17 cellular contexts compared by ENCODE assay signal in genomic region chr5:4420177-4420576, GRCh38.
A peak's percentile ranks its signal among the peaks of the same experiment; 100 is the strongest.
DNase-seq lines count a peak whose midpoint lies in the region; ATAC-seq, FAIRE-seq and TF ChIP-seq lines count a peak whose summit lies in the region.
"Had no signal": no experiment of that assay in that cellular context is flagged by ENCODE, and none has a peak within 500 bp of the region (broad histone marks: within the 10 kb centered on the region; RNA-seq: fewer than 3 reads in every experiment).

No MANE protein-coding gene starts in this region.

- no peak overlapping the region for H2BK15ac ChIP-seq in IMR-90 (ENCODE audit: low read depth, low read length)

- no peak overlapping the region for H2BK120ac ChIP-seq in IMR-90 (ENCODE audit: low read depth, low read length)

- H3K27me3 Mint-ChIP-seq in nephron (ENCODE audit: low read depth), result peaks cover 4% of the 10 kb centered on the region
- H3K27me3 Mint-ChIP-seq: IgD-negative memory B cell had no signal

- H3K36me3 Mint-ChIP-seq in nephron (ENCODE audit: low read depth), result no peaks in the 10 kb centered on the region
- H3K36me3 Mint-ChIP-seq: CD14-positive monocyte; CD8-positive, alpha-beta T cell; IgD-negative memory B cell had no signal

- H3K9me1 ChIP-seq in IMR-90 (ENCODE audit: insufficient read depth, low read length), result no peaks in the 10 kb centered on the region

- no peaks in the 10 kb centered on the region for H3K36me3 ChIP-seq in IMR-90 (ENCODE audit: control insufficient read depth, insufficient read depth, low read length)
- H3K36me3 ChIP-seq: BE2C had no signal

- no peak overlapping the region for H4K8ac ChIP-seq in IMR-90 (ENCODE audit: low read depth in 2 of 2, low read length in 2 of 2)

- intact Hi-C loops in IMR-90 (cut with micrococcal nuclease), result no loop called here

- H3K27ac ChIP-seq in IMR-90 (ENCODE audit: insufficient read depth, low read length), result no peak overlapping the region
- H3K27ac ChIP-seq: A549, GM23248 had no signal

- POLR2A ChIA-PET in IMR-90 (lab: Charles Lee; ENCODE audit: unreplicated experiment), result no interaction called here

- H3K27ac Mint-ChIP-seq in nephron, result peak overlapping the region in 2 of 3 experiments; percentile 12 to 60
- H3K27ac Mint-ChIP-seq: CD14-positive monocyte; CD8-positive, alpha-beta T cell; IgD-negative memory B cell had no signal

- no peak overlapping the region for H2AFZ ChIP-seq in IMR-90 (replicated peaks; ENCODE audit: low read length, poor library complexity)
- H2AFZ ChIP-seq: GM23248 had no signal

- no peak overlapping the region for H3K23ac ChIP-seq in IMR-90 (ENCODE audit: low read depth, low read length)

- peaks cover 13% of the 10 kb centered on the region; the same call in 1 of the 2 replicates for H3K9me3 ChIP-seq in IMR-90 (ENCODE audit: control insufficient read depth, insufficient read depth, low read length)
- H3K9me3 ChIP-seq: A549 had no signal

- CTCF ChIA-PET in IMR-90 (lab: Yijun Ruan, JAX), result no interaction called here

- no peak overlapping the region for H2AK9ac ChIP-seq in IMR-90 (replicated peaks; ENCODE audit: low read depth, low read length, poor library complexity)

- no peak for TF ChIP-seq RAD21 in IMR-90 (IDR thresholded peaks at IDR 0.05; ENCODE audit: low read length)

- no peak overlapping the region for H3K4me3 ChIP-seq in IMR-90 (ENCODE audit: insufficient read depth, low read depth, low read length)
- H3K4me3 ChIP-seq: A549, GM23248 had no signal

- no peaks in the 10 kb centered on the region for H3K27me3 ChIP-seq in IMR-90 (ENCODE audit: control insufficient read depth, insufficient read depth, low read length)
- H3K27me3 ChIP-seq: BE2C had no signal

- no peaks in the 10 kb centered on the region for H3K9me3 Mint-ChIP-seq in nephron
- H3K9me3 Mint-ChIP-seq: H9 had no signal

- H3K4ac ChIP-seq in IMR-90 (ENCODE audit: low read depth, low read length), result no peak overlapping the region

- no peak overlapping the region for H4K91ac ChIP-seq in IMR-90 (ENCODE audit: insufficient read depth, low read depth, low read length)

- 88% methylated on average over 1 of the region's 3 CpGs; no CpG with 5 or more reads in 1 of the 2 experiments for WGBS in IMR-90 (ENCODE audit: extremely low coverage in 2 of 2, insufficient read length in 1 of 2), 2 experiments

- peak; percentile 41 for FAIRE-seq in H54 (lab: Jason Lieb, UNC)
- FAIRE-seq: A549, D721Med had no signal

- no peaks in the 10 kb centered on the region for H3K79me1 ChIP-seq in IMR-90 (ENCODE audit: low read depth in 1 of 2, low read length in 2 of 2)

- no peak overlapping the region for H3K14ac ChIP-seq in IMR-90 (replicated peaks; ENCODE audit: low read depth, low read length)

- in situ Hi-C loops in IMR-90 (cut with MboI; ENCODE audit: low sequenced_read_pairs), result no loop called here

- no TSS peak for BruUV-seq in IMR-90 (replicated peaks; lab: Mats Ljungman, UMichigan)

- no peak overlapping the region for H3K4me3 Mint-ChIP-seq in nephron
- H3K4me3 Mint-ChIP-seq: CD14-positive monocyte; CD8-positive, alpha-beta T cell; H9; IgD-negative memory B cell had no signal

- TF ChIP-seq CTCF in IMR-90 (conservative IDR thresholded peaks at IDR 0.05; ENCODE audit: low read depth, low read length), result no peak
- no peak for TF ChIP-seq CTCF in nephron (IDR thresholded peaks at IDR 0.05; ENCODE audit: unreplicated experiment in 3 of 3)

- no peaks in the 10 kb centered on the region for H3K4me1 ChIP-seq in IMR-90 (ENCODE audit: control insufficient read depth, insufficient read depth, low read length)
- H3K4me1 ChIP-seq: A549, BE2C had no signal

- DNase-seq in H54 (ENCODE audit: insufficient read length, low spot score), result no peak
- no peak for DNase-seq in IMR-90
- no peak for DNase-seq in Kasumi-1 (lab: John Stamatoyannopoulos, UW)
- no peak for DNase-seq in C1 segment of cervical spinal cord (lab: John Stamatoyannopoulos, UW)
- no peak for DNase-seq in DMS114 treated with DMSO at 0.1 percent for 48 hours (lab: John Stamatoyannopoulos, UW; ENCODE audit: unreplicated experiment)
- DNase-seq: BE2C; CD8-positive, alpha-beta T cell; COR-L47; GF-D8; GM23248; H9; KG1 had no signal

- no peak for TF ChIP-seq POLR2A in H54 (IDR thresholded peaks at IDR 0.05; ENCODE audit: low read depth, low read length)
- no peak for TF ChIP-seq POLR2A in IMR-90 (IDR thresholded peaks at IDR 0.05; ENCODE audit: low read depth, low read length)

- H4K20me1 ChIP-seq in IMR-90 (ENCODE audit: insufficient read depth, low read length), result no peaks in the 10 kb centered on the region

- H3K4me1 Mint-ChIP-seq in nephron, result peaks cover 4% of the 10 kb centered on the region
- H3K4me1 Mint-ChIP-seq: CD14-positive monocyte, H9, IgD-negative memory B cell had no signal

- H2BK5ac ChIP-seq in IMR-90 (ENCODE audit: low read depth, low read length, poor library complexity, severe bottlenecking), result peak overlapping the region; percentile 92

- no peak for ATAC-seq in IMR-90 (ENCODE audit: low read depth)
- ATAC-seq: A549; CD8-positive, alpha-beta T cell had no signal

- H3K56ac ChIP-seq in IMR-90 (ENCODE audit: extremely low read depth, insufficient read depth, low read length), result no peak overlapping the region

- H2BK20ac ChIP-seq in IMR-90 (ENCODE audit: low read depth, low read length), result no peak overlapping the region

- H3K9ac ChIP-seq in IMR-90 (ENCODE audit: low read depth, low read length), result no peak overlapping the region
- H3K9ac ChIP-seq: GM23248 had no signal

- H2AK5ac ChIP-seq in IMR-90 (ENCODE audit: low read depth, low read length), result no peak overlapping the region

- no peak overlapping the region for H3K4me2 ChIP-seq in IMR-90 (ENCODE audit: low read depth, low read length)
- H3K4me2 ChIP-seq: A549 had no signal

- H3K18ac ChIP-seq in IMR-90 (ENCODE audit: low read depth, low read length), result no peak overlapping the region

- H4K5ac ChIP-seq in IMR-90 (ENCODE audit: low read depth, low read length), result no peak overlapping the region

- dilution Hi-C loops in IMR-90 (cut with HindIII; ENCODE audit: low sequenced_read_pairs, unreplicated experiment), result no loop called here

TF ChIP-seq in IMR-90, 13 proteins besides CTCF, POLR2A, EP300 and RAD21:
- TF ChIP-seq CEBPB (IDR thresholded peaks at IDR 0.05; ENCODE audit: low read depth, low read length) (no peak), BHLHE40 (IDR thresholded peaks at IDR 0.05; ENCODE audit: low read depth, low read length) (no peak), MAFK (IDR thresholded peaks at IDR 0.05; ENCODE audit: low read depth, low read length) (no peak), SMC3 (IDR thresholded peaks at IDR 0.05; ENCODE audit: low read depth, low read length) (no peak), MAZ (IDR thresholded peaks at IDR 0.05; ENCODE audit: borderline replicate concordance, low read depth, low read length) (no peak), USF2 (IDR thresholded peaks at IDR 0.05; ENCODE audit: low read depth, low read length) (no peak), ELK1 (IDR thresholded peaks at IDR 0.05; ENCODE audit: borderline replicate concordance, low read depth, low read length) (no peak), CHD1 (IDR thresholded peaks at IDR 0.05; ENCODE audit: low read depth, low read length) (no peak), MXI1 (IDR thresholded peaks at IDR 0.05; ENCODE audit: borderline replicate concordance, low read depth, low read length) (no peak), RFX5 (IDR thresholded peaks at IDR 0.05; ENCODE audit: low read depth, low read length) (no peak), NFE2L2 (IDR thresholded peaks at IDR 0.05; ENCODE audit: low read depth, low read length) (no peak), FOS (IDR thresholded peaks at IDR 0.05; ENCODE audit: low read depth, low read length) (no peak), RCOR1 (IDR thresholded peaks at IDR 0.05; ENCODE audit: insufficient replicate concordance, low read length) (no peak)
